Comparison of ENCODE assay signal across 15 cellular contexts in the genomic region with DNA sequence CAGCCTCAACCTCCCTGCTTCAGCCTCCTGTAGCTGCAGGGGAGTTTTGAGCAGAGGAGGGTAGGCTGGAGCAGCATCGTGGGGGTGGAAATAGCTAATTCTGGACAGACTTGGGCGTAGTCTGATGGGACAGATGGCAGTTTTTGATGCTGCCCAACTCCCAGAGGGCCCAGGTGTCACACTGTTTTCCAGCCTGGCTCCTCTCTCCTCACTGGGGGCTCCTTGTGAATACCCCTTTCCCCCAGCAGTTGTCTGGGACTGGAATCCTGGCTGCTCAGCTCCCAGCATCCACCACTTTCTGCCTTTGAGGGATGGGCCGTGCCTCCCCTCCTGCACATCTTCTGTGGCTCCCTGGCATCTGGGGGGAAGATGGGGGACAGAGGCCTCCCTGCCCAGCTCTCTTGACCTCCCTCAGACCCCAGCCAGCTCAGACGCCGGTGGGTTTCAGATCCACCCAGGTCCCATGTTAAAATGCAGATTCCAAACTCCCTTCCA. TPM values are rescaled to one million over a fixed set of nuclear protein-coding genes. Genes with fewer than 3 reads are reported as not detected.
DNase-seq lines count a peak whose midpoint lies in the region; ATAC-seq, FAIRE-seq and TF ChIP-seq lines count a peak whose summit lies in the region.
"Had no signal": no experiment of that assay in that cellular context is flagged by ENCODE, and none has a peak within 500 bp of the region (broad histone marks: within the 10 kb centered on the region; RNA-seq: fewer than 3 reads in every experiment).

No MANE protein-coding gene starts in this region.

- ATAC-seq in stimulated activated memory B cell treated with anti-CD40 and anti-IgM and Interleukin-4, amounts not matched to agents 10 μg/mL and 1 μg/mL and 100 μg/mL, for 72 hours: no peak
- no peak for ATAC-seq in foreskin keratinocyte
- ATAC-seq: esophagus mucosa had no signal

- intact Hi-C loops in activated CD4-positive, alpha-beta memory T cell treated with anti-CD3 and anti-CD28 coated beads for 36 hours (cut with micrococcal nuclease): loop anchor here (10.0 kb wide), 2 partner anchors 245 to 665 kb away; a partner anchor contains a TSS
- intact Hi-C loops in esophagus squamous epithelium (cut with DNase I): no loop called here

- H3K27me3 ChIP-seq in esophagus squamous epithelium (no peaks in the 10 kb centered on the region), foreskin keratinocyte (no peaks in the 10 kb centered on the region)

- H3K27ac ChIP-seq in RWPE1: peak overlapping the region; percentile 90
- peak overlapping the region in 3 of 4 donors; percentile 47 to 49 (median 49) for H3K27ac ChIP-seq in esophagus squamous epithelium
- no peak overlapping the region for H3K27ac ChIP-seq in foreskin keratinocyte

- no peak for FAIRE-seq in D721Med (lab: Jason Lieb, UNC)

- H3K27me3 Mint-ChIP-seq in activated CD4-positive, alpha-beta memory T cell treated with anti-CD3 and anti-CD28 coated beads for 36 hours: no peaks in the 10 kb centered on the region
- H3K27me3 Mint-ChIP-seq in activated CD4-positive, alpha-beta memory T cell treated with anti-CD3 and anti-CD28 coated beads, Interleukin-2, amount 10 ng/mL, durations not matched to agents 7 days and 5 days: peaks cover 3% of the 10 kb centered on the region
- H3K27me3 Mint-ChIP-seq in stimulated activated memory B cell treated with anti-CD40 and anti-IgM and Interleukin-4, amounts not matched to agents 10 μg/mL and 1 μg/mL and 100 μg/mL, for 72 hours: no peaks in the 10 kb centered on the region

- POLR2A ChIA-PET in activated CD4-positive, alpha-beta memory T cell treated with anti-CD3 and anti-CD28 coated beads for 36 hours (lab: Charles Lee): interaction anchor here (1.5 kb wide), 1 partner anchor 9 kb away, joined by 4 read pairs; no protein-coding TSS in a partner anchor
- POLR2A ChIA-PET in activated CD4-positive, alpha-beta memory T cell treated with anti-CD3 and anti-CD28 coated beads, Interleukin-2, amount 10 ng/mL, durations not matched to agents 7 days and 5 days (lab: Charles Lee): interaction anchor here (1.0 to 10.9 kb wide), 2 partner anchors 10 to 36 kb away, joined by 3 to 252 read pairs; no protein-coding TSS in a partner anchor
- POLR2A ChIA-PET in RWPE1 (lab: Yijun Ruan, JAX; ENCODE audit: low non-redundant PET): no interaction called here

- no peaks in the 10 kb centered on the region for H3K9me3 ChIP-seq in esophagus squamous epithelium

- no peak for TF ChIP-seq POLR2A in esophagus squamous epithelium (IDR thresholded peaks at IDR 0.05)

- DNase-seq in activated CD4-positive, alpha-beta memory T cell treated with anti-CD3 and anti-CD28 coated beads for 36 hours: peak; percentile 3
- no peak for DNase-seq in activated CD4-positive, alpha-beta memory T cell treated with anti-CD3 and anti-CD28 coated beads, Interleukin-2, amount 10 ng/mL, durations not matched to agents 7 days and 5 days
- DNase-seq in RWPE1 (ENCODE audit: low spot score) (no peak), esophagus squamous epithelium (lab: John Stamatoyannopoulos, UW) (no peak), D721Med (ENCODE audit: insufficient read length, low spot score) (no peak), foreskin keratinocyte (no peak), NCI-H1092 treated with DMSO at 0.1 percent for 48 hours (lab: John Stamatoyannopoulos, UW) (no peak)
- DNase-seq: ACHN; activated CD4-positive, alpha-beta T cell treated with anti-CD3 and anti-CD28 coated beads, Interleukin-2, amount 50 U/mL, for 48 hours; NCI-H774; stimulated activated CD4-positive, alpha-beta T cell treated with anti-CD3 and anti-CD28 coated beads, Interleukin-1b, Interleukin-23, amount 100 ng/mL, for 48 hours; stimulated activated naive CD4-positive, alpha-beta T cell treated with Interleukin-2 at 50 U/mL for 16 hours had no signal

- 70 to 78% methylated on average over 3 of the region's 5 CpGs for WGBS in esophagus squamous epithelium, 2 donors

- no peaks in the 10 kb centered on the region for H3K9me3 Mint-ChIP-seq in activated CD4-positive, alpha-beta memory T cell treated with anti-CD3 and anti-CD28 coated beads for 36 hours
- H3K9me3 Mint-ChIP-seq in activated CD4-positive, alpha-beta memory T cell treated with anti-CD3 and anti-CD28 coated beads, Interleukin-2, amount 10 ng/mL, durations not matched to agents 7 days and 5 days: no peaks in the 10 kb centered on the region
- H3K9me3 Mint-ChIP-seq in stimulated activated memory B cell treated with anti-CD40 and anti-IgM and Interleukin-4, amounts not matched to agents 10 μg/mL and 1 μg/mL and 100 μg/mL, for 72 hours: no peaks in the 10 kb centered on the region

- no peak for TF ChIP-seq CTCF in RWPE1 (conservative IDR thresholded peaks at IDR 0.05; ENCODE audit: low read depth)
- TF ChIP-seq CTCF in esophagus squamous epithelium (IDR thresholded peaks at IDR 0.05): no peak
- no peak for TF ChIP-seq CTCF in D721Med (IDR thresholded peaks at IDR 0.05; ENCODE audit: insufficient read depth, missing control alignments)
- TF ChIP-seq CTCF in foreskin keratinocyte (conservative IDR thresholded peaks at IDR 0.05): no peak

- peaks cover 92% of the 10 kb centered on the region for H3K4me1 Mint-ChIP-seq in activated CD4-positive, alpha-beta memory T cell treated with anti-CD3 and anti-CD28 coated beads for 36 hours (ENCODE audit: low read depth)
- H3K4me1 Mint-ChIP-seq in activated CD4-positive, alpha-beta memory T cell treated with anti-CD3 and anti-CD28 coated beads, Interleukin-2, amount 10 ng/mL, durations not matched to agents 7 days and 5 days: peaks cover 82% of the 10 kb centered on the region
- peaks cover 99% of the 10 kb centered on the region for H3K4me1 Mint-ChIP-seq in stimulated activated memory B cell treated with anti-CD40 and anti-IgM and Interleukin-4, amounts not matched to agents 10 μg/mL and 1 μg/mL and 100 μg/mL, for 72 hours

- peaks cover 0 to 28% (median 0%) of the 10 kb centered on the region in 3 donors for H3K36me3 ChIP-seq in esophagus squamous epithelium

- H3K4me1 ChIP-seq in esophagus squamous epithelium (peaks cover 21 to 96% (median 53%) of the 10 kb centered on the region in 3 donors), foreskin keratinocyte (peaks cover 11% of the 10 kb centered on the region)

- CTCF ChIA-PET in activated CD4-positive, alpha-beta memory T cell treated with anti-CD3 and anti-CD28 coated beads for 36 hours (lab: Charles Lee): interaction anchor here (3.3 to 28.6 kb wide), 2 partner anchors 12 to 35 kb away, joined by 19 to 1161 read pairs; a partner anchor contains a TSS
- CTCF ChIA-PET in activated CD4-positive, alpha-beta memory T cell treated with anti-CD3 and anti-CD28 coated beads, Interleukin-2, amount 10 ng/mL, durations not matched to agents 7 days and 5 days (lab: Charles Lee): interaction anchor here (0.9 to 1.4 kb wide), 2 partner anchors 12 to 35 kb away, joined by 3 to 5 read pairs; no protein-coding TSS in a partner anchor
- CTCF ChIA-PET in RWPE1 (lab: Yijun Ruan, JAX): interaction anchor here (0.6 kb wide), 1 partner anchor 82 kb away, joined by 4 read pairs; no protein-coding TSS in a partner anchor

- no peak overlapping the region for H3K4me3 Mint-ChIP-seq in activated CD4-positive, alpha-beta memory T cell treated with anti-CD3 and anti-CD28 coated beads for 36 hours
- H3K4me3 Mint-ChIP-seq in activated CD4-positive, alpha-beta memory T cell treated with anti-CD3 and anti-CD28 coated beads, Interleukin-2, amount 10 ng/mL, durations not matched to agents 7 days and 5 days: no peak overlapping the region
- H3K4me3 Mint-ChIP-seq in stimulated activated memory B cell treated with anti-CD40 and anti-IgM and Interleukin-4, amounts not matched to agents 10 μg/mL and 1 μg/mL and 100 μg/mL, for 72 hours: no peak overlapping the region

- H3K36me3 Mint-ChIP-seq in activated CD4-positive, alpha-beta memory T cell treated with anti-CD3 and anti-CD28 coated beads for 36 hours: peaks cover 15% of the 10 kb centered on the region
- H3K36me3 Mint-ChIP-seq in activated CD4-positive, alpha-beta memory T cell treated with anti-CD3 and anti-CD28 coated beads, Interleukin-2, amount 10 ng/mL, durations not matched to agents 7 days and 5 days (ENCODE audit: low read depth): peaks cover 37% of the 10 kb centered on the region
- H3K36me3 Mint-ChIP-seq in stimulated activated memory B cell treated with anti-CD40 and anti-IgM and Interleukin-4, amounts not matched to agents 10 μg/mL and 1 μg/mL and 100 μg/mL, for 72 hours: peaks cover 50% of the 10 kb centered on the region

- no peak overlapping the region for H3K4me3 ChIP-seq in esophagus squamous epithelium
- H3K4me3 ChIP-seq: SK-N-MC had no signal

- peak overlapping the region; percentile 18 for H3K27ac Mint-ChIP-seq in activated CD4-positive, alpha-beta memory T cell treated with anti-CD3 and anti-CD28 coated beads for 36 hours
- H3K27ac Mint-ChIP-seq in activated CD4-positive, alpha-beta memory T cell treated with anti-CD3 and anti-CD28 coated beads, Interleukin-2, amount 10 ng/mL, durations not matched to agents 7 days and 5 days: no peak overlapping the region
- peak overlapping the region; percentile 35 for H3K27ac Mint-ChIP-seq in stimulated activated memory B cell treated with anti-CD40 and anti-IgM and Interleukin-4, amounts not matched to agents 10 μg/mL and 1 μg/mL and 100 μg/mL, for 72 hours

RNA-seq across cellular contexts. Expression of a gene that starts 34.0 kb away (rescaled TPM):
- total RNA-seq in activated CD4-positive, alpha-beta memory T cell treated with anti-CD3 and anti-CD28 coated beads for 36 hours: 10 to 100 TPM; 32.6 to 34.2 TPM
- total RNA-seq in activated CD4-positive, alpha-beta memory T cell treated with anti-CD3 and anti-CD28 coated beads, Interleukin-2, amount 10 ng/mL, durations not matched to agents 7 days and 5 days: 10 to 100 TPM; 18.8 to 20.2 TPM
- total RNA-seq in esophagus squamous epithelium (10 to 100 TPM in 1 of 4 donors, 1 to 10 TPM in 3; 3.3 to 16.2 (median 5.6) TPM), foreskin keratinocyte (12.2 and 15.1 TPM in 2 replicates)
- 5.9 and 7.7 TPM in 2 replicates for polyA plus RNA-seq in foreskin keratinocyte
